13 cellular contexts compared by ENCODE assay signal in the genomic region with DNA sequence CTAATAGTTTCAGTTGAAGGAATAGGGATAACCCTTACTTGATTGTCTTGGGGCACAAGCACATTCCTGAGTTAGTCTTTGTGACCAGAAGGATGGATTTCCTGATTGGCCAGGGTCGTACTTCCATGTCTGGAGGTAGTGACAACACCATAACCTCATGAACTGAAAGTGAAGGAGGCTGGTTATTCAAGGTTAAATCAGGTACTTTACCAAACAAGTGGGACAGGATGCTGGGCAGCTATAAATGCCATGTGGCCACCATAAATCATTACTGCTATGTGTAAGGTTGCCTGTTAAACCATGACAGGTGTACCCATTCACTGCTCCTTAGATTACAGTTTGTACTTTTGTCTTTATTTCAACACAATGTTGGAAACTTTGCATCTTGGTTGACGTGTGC.
DNase-seq lines count a peak whose midpoint lies in the region; TF ChIP-seq lines count a peak whose summit lies in the region.
"Had no signal": no experiment of that assay in that cellular context is flagged by ENCODE, and none has a peak within 500 bp of the region (broad histone marks: within the 10 kb centered on the region; RNA-seq: fewer than 3 reads in every experiment).

No MANE protein-coding gene starts in this region.

- peaks cover 23% of the 10 kb centered on the region for H3K36me3 Mint-ChIP-seq in Calu3 (ENCODE audit: insufficient read depth, unreplicated experiment)
- no peaks in the 10 kb centered on the region for H3K36me3 Mint-ChIP-seq in H9 (ENCODE audit: insufficient read depth in 1 of 3, low read depth in 3 of 3)

- no peak overlapping the region for H2AK5ac ChIP-seq in H9 (ENCODE audit: insufficient read length, low read length)

- no peak overlapping the region for H4K5ac ChIP-seq in H9 (ENCODE audit: insufficient read length, low read depth, low read length)

- WGBS in H9 (ENCODE audit: extremely low coverage, insufficient read length, low lambda C conversion rate): no CpG with 5 or more reads among the region's 2 CpGs

- no peak overlapping the region for H2AFZ ChIP-seq in H9 (ENCODE audit: low read length)

- H3K79me1 ChIP-seq in H9 (ENCODE audit: insufficient read depth, low read depth, low read length, poor library complexity, severe bottlenecking): no peaks in the 10 kb centered on the region

- no peak overlapping the region for H3K27ac ChIP-seq in H9 (ENCODE audit: insufficient read length, low read depth, low read length)
- H3K27ac ChIP-seq: BLaER1 had no signal

- H3K9me3 ChIP-seq in H9 (ENCODE audit: control insufficient read depth, low read depth, low read length): no peaks in the 10 kb centered on the region
- H3K9me3 ChIP-seq: BLaER1, SK-N-SH had no signal

- H4K91ac ChIP-seq in H9 (ENCODE audit: insufficient read length, low read depth, low read length): no peak overlapping the region

- CTCF ChIA-PET in Calu3 (lab: Charles Lee): no interaction called here

- H2BK5ac ChIP-seq in H9 (ENCODE audit: insufficient read length, low read length): no peak overlapping the region

- no TSS peak for BruUV-seq in Calu3 (replicated peaks; lab: Mats Ljungman, UMichigan)

- H2BK20ac ChIP-seq in H9 (ENCODE audit: low read depth, low read length, poor library complexity, severe bottlenecking): no peak overlapping the region

- H3K23ac ChIP-seq in H9 (ENCODE audit: insufficient read length, low read depth, low read length): no peak overlapping the region

- no peak overlapping the region for H3K14ac ChIP-seq in H9 (ENCODE audit: insufficient read depth, low read length)

- no peaks in the 10 kb centered on the region for H3K79me2 ChIP-seq in H9 (ENCODE audit: insufficient read depth, low read length)

- intact Hi-C loops in Calu3 (cut with micrococcal nuclease; ENCODE audit: unreplicated experiment): no loop called here

- TF ChIP-seq CTCF in Calu3 (IDR thresholded peaks at IDR 0.05; ENCODE audit: unreplicated experiment) (no peak), H9 (conservative IDR thresholded peaks at IDR 0.05) (no peak), GM20000 (IDR thresholded peaks at IDR 0.05; ENCODE audit: extremely low read depth, missing control alignments) (no peak)

- no peaks in the 10 kb centered on the region for H3K4me1 ChIP-seq in H9 (ENCODE audit: insufficient read depth, low read length)
- H3K4me1 ChIP-seq: BLaER1 had no signal

- H3K4ac ChIP-seq in H9 (ENCODE audit: low read depth, low read length): no peak overlapping the region

- no peak overlapping the region for H4K8ac ChIP-seq in H9 (replicated peaks; ENCODE audit: insufficient read length, low read depth, low read length)

- DNase-seq in Calu3 (no peak), LHCN-M2 (ENCODE audit: low read depth) (peak; percentile 43), iPS-NIHi11 (ENCODE audit: low spot score) (peak; percentile 13), renal cortical epithelial cell (ENCODE audit: low read depth) (peak; percentile 80), H9 (no peak), GM20000 (ENCODE audit: low spot score) (no peak)
- DNase-seq in stimulated activated CD4-positive, alpha-beta T cell treated with anti-CD3 and anti-CD28 coated beads, Interleukin-4, amount 100 ng/mL, for 4 hours: no peak
- DNase-seq: DMS153, NCI-H146, NCI-H345, NCI-H774, SK-N-SH had no signal

- H3K4me1 Mint-ChIP-seq in Calu3 (ENCODE audit: low read depth, unreplicated experiment): peaks cover 32% of the 10 kb centered on the region
- peaks cover 0 to 6% of the 10 kb centered on the region in 2 experiments; a peak in 3 of 4 replicates for H3K4me1 Mint-ChIP-seq in H9

- no peak overlapping the region for H3K9ac ChIP-seq in H9 (ENCODE audit: extremely low read depth, insufficient read length, low read length)
- H3K9ac ChIP-seq: BLaER1, SK-N-SH had no signal

- H3K9me3 Mint-ChIP-seq in Calu3 (ENCODE audit: low read depth, unreplicated experiment) (no peaks in the 10 kb centered on the region), H9 (no peaks in the 10 kb centered on the region)

- no peak overlapping the region for H3T11ph ChIP-seq in H9 (ENCODE audit: low read length)

- no peaks in the 10 kb centered on the region for H3K27me3 ChIP-seq in H9 (ENCODE audit: insufficient read depth, low read length)
- H3K27me3 ChIP-seq: BLaER1 had no signal

- H4K20me1 ChIP-seq in H9 (ENCODE audit: control insufficient read depth, insufficient read depth, insufficient read length): no peaks in the 10 kb centered on the region
- H4K20me1 ChIP-seq: BLaER1 had no signal

- no peaks in the 10 kb centered on the region for H3K23me2 ChIP-seq in H9 (ENCODE audit: insufficient read length, low read depth, low read length, poor library complexity, severe bottlenecking)

- H3K56ac ChIP-seq in H9 (ENCODE audit: insufficient read length, low read depth, low read length): no peak overlapping the region

- no peak overlapping the region for H3K18ac ChIP-seq in H9 (ENCODE audit: insufficient read length, low read depth, low read length)

- no peak overlapping the region for H2BK15ac ChIP-seq in H9 (ENCODE audit: low read depth, low read length)

- no peaks in the 10 kb centered on the region for H3K27me3 Mint-ChIP-seq in Calu3 (ENCODE audit: unreplicated experiment)
- no peaks in the 10 kb centered on the region; the same call in 1 of the 2 replicates for H3K27me3 Mint-ChIP-seq in H9 (ENCODE audit: low read depth)

- no peak overlapping the region for H2BK120ac ChIP-seq in H9 (ENCODE audit: low read depth, low read length, poor library complexity, severe bottlenecking)

- no peak overlapping the region for H2BK12ac ChIP-seq in H9 (ENCODE audit: insufficient read length, low read depth, low read length)

- H3K27ac Mint-ChIP-seq in Calu3 (ENCODE audit: unreplicated experiment) (peak overlapping the region; percentile 69), H9 (no peak overlapping the region)

- no peak overlapping the region for H3K4me2 ChIP-seq in H9 (ENCODE audit: insufficient read depth, insufficient read length, low read length)
- H3K4me2 ChIP-seq: BLaER1, SK-N-SH had no signal

- H3K4me3 Mint-ChIP-seq in Calu3 (ENCODE audit: low read depth, unreplicated experiment) (peak overlapping the region; percentile 24), H9 (no peak overlapping the region)

Comparison
In these comparisons a context has a peak if more than half of its experiments do, and no peak if none do; other contexts are left out.
1. DNase-seq: peak in LHCN-M2 (single experiment), iPS-NIHi11 (single experiment) and renal cortical epithelial cell (single experiment); none in Calu3 (single experiment), stimulated activated CD4-positive, alpha-beta T cell treated with anti-CD3 and anti-CD28 coated beads, Interleukin-4, amount 100 ng/mL, for 4 hours (0 of 2), H9 (single experiment) and GM20000 (single experiment).